ENCODE assay signal across 20 cellular contexts in genomic region chr7:47391726-47392125, GRCh38.
"Had no signal": no experiment of that assay in that cellular context is flagged by ENCODE, and none has a peak within 500 bp of the region (broad histone marks: within the 10 kb centered on the region; RNA-seq: fewer than 3 reads in every experiment).

No MANE protein-coding gene starts in this region.

- H3K4me2 ChIP-seq: hepatocyte, smooth muscle cell had no signal

- DNase-seq: activated CD4-positive, alpha-beta T cell treated with anti-CD3 and anti-CD28 coated beads for 48 hours; activated CD4-positive, CD25-positive, alpha-beta regulatory T cell; activated CD8-positive, alpha-beta T cell treated with anti-CD3 and anti-CD28 coated beads for 36 hours; activated naive CD4-positive, alpha-beta T cell treated with anti-CD3 and anti-CD28 coated beads, Interleukin-2, amount 10 ng/mL, durations not matched to agents 7 days and 5 days; activated naive CD8-positive, alpha-beta T cell treated with anti-CD3 and anti-CD28 coated beads, Interleukin-2, amount 50 U/mL, for 24 hours; activated T-cell treated with anti-CD3 and anti-CD28 coated beads, Interleukin-2, amount 50 U/mL, for 1 hour; effector CD8-positive, alpha-beta T cell; nephron progenitor cell; occipital lobe; stimulated activated CD4-positive, alpha-beta T cell treated with anti-CD3 and anti-CD28 coated beads, Interleukin-4, amount 100 ng/mL, for 4 hours; T-helper 1 cell; T-helper 9 cell had no signal

- H2AFZ ChIP-seq: hepatocyte had no signal

- H3K27me3 Mint-ChIP-seq: activated naive CD4-positive, alpha-beta T cell treated with anti-CD3 and anti-CD28 coated beads, Interleukin-2, amount 10 ng/mL, durations not matched to agents 7 days and 5 days; dendritic cell treated with granulocyte-macrophage colony-stimulating factor and Interleukin-4, amounts not matched to agents 40 ng/mL and 50 ng/mL, for 4 days; stimulated activated memory B cell treated with anti-CD40 and anti-IgM and Interleukin-4, amounts not matched to agents 10 μg/mL and 1 μg/mL and 100 μg/mL, for 72 hours had no signal

- H3K9me3 ChIP-seq: breast epithelium, esophagus muscularis mucosa had no signal

- H3K4me1 Mint-ChIP-seq: activated naive CD4-positive, alpha-beta T cell treated with anti-CD3 and anti-CD28 coated beads, Interleukin-2, amount 10 ng/mL, durations not matched to agents 7 days and 5 days; activated naive CD8-positive, alpha-beta T cell treated with anti-CD3 and anti-CD28 coated beads, Interleukin-2, amount 50 U/mL, for 24 hours; activated T-helper 17 cell treated with anti-CD3 and anti-CD28 coated beads, Interleukin-2, amount 50 U/mL, for 72 hours; nephron progenitor cell had no signal

- H3K27ac ChIP-seq: breast epithelium, esophagus muscularis mucosa, hepatocyte had no signal

- H3K27me3 ChIP-seq: breast epithelium, esophagus muscularis mucosa, hepatocyte had no signal

- H3K4me3 Mint-ChIP-seq: activated CD8-positive, alpha-beta T cell treated with anti-CD3 and anti-CD28 coated beads for 36 hours; activated naive CD4-positive, alpha-beta T cell treated with anti-CD3 and anti-CD28 coated beads, Interleukin-2, amount 10 ng/mL, durations not matched to agents 7 days and 5 days; activated naive CD8-positive, alpha-beta T cell treated with anti-CD3 and anti-CD28 coated beads, Interleukin-2, amount 50 U/mL, for 24 hours; activated T-helper 17 cell treated with anti-CD3 and anti-CD28 coated beads, Interleukin-2, amount 50 U/mL, for 72 hours; dendritic cell treated with granulocyte-macrophage colony-stimulating factor and Interleukin-4, amounts not matched to agents 40 ng/mL and 50 ng/mL, for 4 days; nephron progenitor cell; stimulated activated memory B cell treated with anti-CD40 and anti-IgM and Interleukin-4, amounts not matched to agents 10 μg/mL and 1 μg/mL and 100 μg/mL, for 72 hours had no signal

- H3K27ac Mint-ChIP-seq: activated CD8-positive, alpha-beta T cell treated with anti-CD3 and anti-CD28 coated beads for 36 hours; activated naive CD4-positive, alpha-beta T cell treated with anti-CD3 and anti-CD28 coated beads, Interleukin-2, amount 10 ng/mL, durations not matched to agents 7 days and 5 days; activated naive CD8-positive, alpha-beta T cell treated with anti-CD3 and anti-CD28 coated beads, Interleukin-2, amount 50 U/mL, for 24 hours; activated T-helper 17 cell treated with anti-CD3 and anti-CD28 coated beads, Interleukin-2, amount 50 U/mL, for 72 hours; dendritic cell treated with granulocyte-macrophage colony-stimulating factor and Interleukin-4, amounts not matched to agents 40 ng/mL and 50 ng/mL, for 4 days; nephron progenitor cell had no signal

- H3K36me3 ChIP-seq: breast epithelium had no signal

- H3K4me3 ChIP-seq: breast epithelium, esophagus muscularis mucosa, hepatocyte, lung, smooth muscle cell had no signal

- H3K4me1 ChIP-seq: breast epithelium had no signal

- H3K36me3 Mint-ChIP-seq: activated naive CD4-positive, alpha-beta T cell treated with anti-CD3 and anti-CD28 coated beads, Interleukin-2, amount 10 ng/mL, durations not matched to agents 7 days and 5 days had no signal

- H3K9me3 Mint-ChIP-seq: activated CD8-positive, alpha-beta T cell treated with anti-CD3 and anti-CD28 coated beads for 36 hours; activated naive CD4-positive, alpha-beta T cell treated with anti-CD3 and anti-CD28 coated beads, Interleukin-2, amount 10 ng/mL, durations not matched to agents 7 days and 5 days; activated naive CD8-positive, alpha-beta T cell treated with anti-CD3 and anti-CD28 coated beads, Interleukin-2, amount 50 U/mL, for 24 hours; nephron progenitor cell had no signal
